In genomic region chr16:160691-161190, GRCh38 we compare ENCODE assay signal across 9 cellular contexts. TPM values are rescaled to one million over a fixed set of nuclear protein-coding genes. Genes with fewer than 3 reads are reported as not detected.
"Had no signal": no experiment of that assay in that cellular context is flagged by ENCODE, and none has a peak within 500 bp of the region (broad histone marks: within the 10 kb centered on the region; RNA-seq: fewer than 3 reads in every experiment).

No MANE protein-coding gene starts in this region.

- H3K4me3 ChIP-seq: GM23338, K562 had no signal

- H3K4me3 Mint-ChIP-seq: GM23338, H9, HFFc6 had no signal

- ATAC-seq: GM23338, HepG2, K562 had no signal

- H3K4me1 Mint-ChIP-seq: GM23338 had no signal

- H3K27ac ChIP-seq: HL-60 had no signal

- H3K9me3 Mint-ChIP-seq: GM23338, HFFc6 had no signal

- H3K4me2 ChIP-seq: GM23338 had no signal

- H3K27ac Mint-ChIP-seq: GM23338, H9, HFFc6 had no signal

- DNase-seq: H9, HCEC 1CT, HFFc6 had no signal

- H2AFZ ChIP-seq: GM23338 had no signal

RNA-seq across cellular contexts. Expression of gene HBM, which starts 5.0 kb away (rescaled TPM):
- total RNA-seq: GM23338, H1, H9, HepG2, HFFc6, HT1080, K562 had no signal
- polyA plus RNA-seq: GM23338, HepG2, K562 had no signal

RNA-seq across cellular contexts. Expression of gene HBZ, which starts 8.3 kb away (rescaled TPM):
- total RNA-seq: GM23338, H1, H9, HepG2, HFFc6, HT1080 had no signal

RNA-seq across cellular contexts. Expression of gene HBA2, which starts 11.9 kb away (rescaled TPM):
- total RNA-seq: H1, H9, HepG2, HFFc6, HT1080 had no signal
- polyA plus RNA-seq: HepG2 had no signal

RNA-seq across cellular contexts. Expression of gene HBA1, which starts 15.7 kb away (rescaled TPM):
- total RNA-seq: GM23338, HepG2, HFFc6, HT1080 had no signal
